ENCODE assay signal across 1 cellular context in genomic region chr6:25907475-25908014, GRCh38.
A peak's percentile ranks its signal among the peaks of the same experiment; 100 is the strongest.
TF ChIP-seq lines count a peak whose summit lies in the region.

No MANE protein-coding gene starts in this region.

TF ChIP-seq in HepG2, 621 proteins besides CTCF, POLR2A, EP300 and RAD21 (continued from another document and continues in another):
- TF ChIP-seq ZHX1 (CRISPR knock-in tag; IDR thresholded peaks at IDR 0.05; ENCODE audit: low read depth) (no peak), ZBTB34 (CRISPR knock-in tag; IDR thresholded peaks at IDR 0.05) (peak; percentile 83; the same call in 1 of the 2 replicates), PBX3 (CRISPR knock-in tag; IDR thresholded peaks at IDR 0.05; ENCODE audit: borderline replicate concordance) (no peak), BCL3 (CRISPR knock-in tag; IDR thresholded peaks at IDR 0.05) (no peak), LCORL (IDR thresholded peaks at IDR 0.05) (peak; percentile 80), LCORL (CRISPR knock-in tag; IDR thresholded peaks at IDR 0.05) (peak; percentile 93), ZNF44 (CRISPR knock-in tag; IDR thresholded peaks at IDR 0.05) (no peak), MIER3 (CRISPR knock-in tag; IDR thresholded peaks at IDR 0.05; ENCODE audit: borderline replicate concordance) (peak; percentile 72; the same call in 1 of the 2 replicates), ZNF10 (CRISPR knock-in tag; IDR thresholded peaks at IDR 0.05; ENCODE audit: borderline replicate concordance, low read depth) (no peak), ZNF652 (CRISPR knock-in tag; IDR thresholded peaks at IDR 0.05; ENCODE audit: borderline replicate concordance, low read depth) (peak; percentile 24; the same call in 1 of the 2 replicates), MNT (IDR thresholded peaks at IDR 0.05) (no peak), HNF1A (IDR thresholded peaks at IDR 0.05; ENCODE audit: low read depth) (peak; percentile 100), HNF1A (CRISPR knock-in tag; IDR thresholded peaks at IDR 0.05; ENCODE audit: borderline replicate concordance) (peak; percentile 98), ZKSCAN8 (CRISPR knock-in tag; IDR thresholded peaks at IDR 0.05; ENCODE audit: borderline replicate concordance) (0 out of 2 replicates have a peak, but pooled peaks have one; percentile 30), ZNF121 (CRISPR knock-in tag; IDR thresholded peaks at IDR 0.05) (no peak), DNMT1 (CRISPR knock-in tag; IDR thresholded peaks at IDR 0.05) (no peak), GATAD2A (CRISPR knock-in tag; IDR thresholded peaks at IDR 0.05) (peak; percentile 100), ZFP1 (CRISPR knock-in tag; IDR thresholded peaks at IDR 0.05) (0 out of 2 replicates have a peak, but pooled peaks have one; percentile 33), HMG20A (CRISPR knock-in tag; IDR thresholded peaks at IDR 0.05; ENCODE audit: borderline replicate concordance) (peak; percentile 97), ZNF605 (CRISPR knock-in tag; IDR thresholded peaks at IDR 0.05) (no peak), ZNF17 (CRISPR knock-in tag; IDR thresholded peaks at IDR 0.05) (no peak), ZNF205 (CRISPR knock-in tag; IDR thresholded peaks at IDR 0.05) (0 out of 2 replicates have a peak, but pooled peaks have one; percentile 12), HMGXB4 (CRISPR knock-in tag; IDR thresholded peaks at IDR 0.05; ENCODE audit: borderline replicate concordance in 1 of 2, low read depth in 1 of 2) (no peak), ZNF468 (CRISPR knock-in tag; IDR thresholded peaks at IDR 0.05) (no peak), ZNF724P (CRISPR knock-in tag; IDR thresholded peaks at IDR 0.05; ENCODE audit: borderline replicate concordance) (no peak), ARID4A (CRISPR knock-in tag; IDR thresholded peaks at IDR 0.05; ENCODE audit: borderline replicate concordance) (peak; percentile 19; the same call in 1 of the 2 replicates), ZSCAN29 (CRISPR knock-in tag; conservative IDR thresholded peaks at IDR 0.05) (no peak), ZNF224 (CRISPR knock-in tag; IDR thresholded peaks at IDR 0.05) (no peak), ZNF749 (CRISPR knock-in tag; IDR thresholded peaks at IDR 0.05; ENCODE audit: borderline replicate concordance) (peak; percentile 56; the same call in 1 of the 2 replicates), HNF1B (CRISPR knock-in tag; IDR thresholded peaks at IDR 0.05) (peak; percentile 99), FOXP1 (IDR thresholded peaks at IDR 0.05) (peak; percentile 79), FOXP1 (CRISPR knock-in tag; IDR thresholded peaks at IDR 0.05) (peak; percentile 100), FOXM1 (CRISPR knock-in tag; IDR thresholded peaks at IDR 0.05) (no peak), PATZ1 (CRISPR knock-in tag; IDR thresholded peaks at IDR 0.05) (peak; percentile 33; the same call in 1 of the 2 replicates)
